In genomic region chrX:47579537-47579936, GRCh38 we compare ENCODE assay signal across 11 cellular contexts. TPM values are rescaled to one million over a fixed set of nuclear protein-coding genes. Genes with fewer than 3 reads are reported as not detected.
DNase-seq lines count a peak whose midpoint lies in the region; ATAC-seq, FAIRE-seq and TF ChIP-seq lines count a peak whose summit lies in the region.
"Had no signal": no experiment of that assay in that cellular context is flagged by ENCODE, and none has a peak within 500 bp of the region (broad histone marks: within the 10 kb centered on the region; RNA-seq: fewer than 3 reads in every experiment).

No MANE protein-coding gene starts in this region.

- intact Hi-C loops in activated CD4-positive, alpha-beta memory T cell treated with anti-CD3 and anti-CD28 coated beads for 36 hours (cut with micrococcal nuclease): loop anchor here (1.0 kb wide), 1 partner anchor 18 kb away; the partner anchor contains the start of gene ARAF
- intact Hi-C loops in HepG2 (cut with micrococcal nuclease; ENCODE audit: unreplicated experiment): no loop called here

- no peak for TF ChIP-seq CTCF in HepG2 (CRISPR knock-in tag; IDR thresholded peaks at IDR 0.05)

- H3K4me2 ChIP-seq in GM23248 (ENCODE audit: unreplicated experiment): no peak overlapping the region
- peak overlapping the region; percentile 47; the same call in 1 of the 2 replicates for H3K4me2 ChIP-seq in HepG2 (ENCODE audit: low read depth, low read length)

- H3K4me3 ChIP-seq in GM23248: 0 out of 2 replicates have a peak overlapping the region, but pooled peaks have one; percentile 26
- peak overlapping the region in 1 of 3 experiments; percentile 37; a peak in 1 of 6 replicates for H3K4me3 ChIP-seq in HepG2 (replicated peaks in 1 of 3; ENCODE audit: insufficient read depth in 1 of 3, low read depth in 2 of 3, low read length in 3 of 3)

- no TSS peak for BruUV-seq in HepG2 (replicated peaks; lab: Mats Ljungman, UMichigan)

- H3K36me3 ChIP-seq in GM23248 (ENCODE audit: low read depth) (no peaks in the 10 kb centered on the region; the same call in 1 of the 2 replicates), HepG2 (replicated peaks in 1 of 2; ENCODE audit: control insufficient read depth in 1 of 2, insufficient read depth in 2 of 2, low read length in 2 of 2) (no peaks in the 10 kb centered on the region)

- in situ Hi-C loops in GM23248 (cut with MboI) (no loop called here), HepG2 (cut with HindIII; ENCODE audit: extremely low pct_ligation_motif_present, low pct_unique_long_range_greater_than_20kb) (no loop called here)

- FAIRE-seq in HepG2 (lab: Jason Lieb, UNC): no peak

- no peaks in the 10 kb centered on the region for H3K27me3 Mint-ChIP-seq in activated CD4-positive, alpha-beta memory T cell treated with anti-CD3 and anti-CD28 coated beads for 36 hours
- H3K27me3 Mint-ChIP-seq in immature natural killer cell (ENCODE audit: low read depth in 3 of 3): peaks cover 0 to 7% (median 4%) of the 10 kb centered on the region in 3 donors

- H3K27me3 ChIP-seq in GM23248 (replicated peaks; ENCODE audit: insufficient read depth) (no peaks in the 10 kb centered on the region), HepG2 (ENCODE audit: control insufficient read depth in 1 of 2, insufficient read depth in 2 of 2, low read length in 2 of 2) (no peaks in the 10 kb centered on the region; a peak in 2 of 5 replicates)

- no peaks in the 10 kb centered on the region for H3K9me3 Mint-ChIP-seq in activated CD4-positive, alpha-beta memory T cell treated with anti-CD3 and anti-CD28 coated beads for 36 hours
- peaks cover 0 to 2% (median 0%) of the 10 kb centered on the region in 6 donors for H3K9me3 Mint-ChIP-seq in immature natural killer cell

- H3K9ac ChIP-seq in GM23248 (peak overlapping the region; percentile 58), HepG2 (ENCODE audit: insufficient read depth, low read depth, low read length) (no peak overlapping the region)

- peaks cover 1% of the 10 kb centered on the region for H3K36me3 Mint-ChIP-seq in activated CD4-positive, alpha-beta memory T cell treated with anti-CD3 and anti-CD28 coated beads for 36 hours
- no peaks in the 10 kb centered on the region for H3K36me3 Mint-ChIP-seq in immature natural killer cell

- TF ChIP-seq EP300 in HepG2 (IDR thresholded peaks at IDR 0.05; ENCODE audit: low read depth in 2 of 2, low read length in 2 of 2) (no peak), HepG2 (CRISPR knock-in tag; IDR thresholded peaks at IDR 0.05; ENCODE audit: borderline replicate concordance) (no peak)

- ATAC-seq in HepG2 (no peak), GM19035 (IDR thresholded peaks at IDR 0.05; ENCODE audit: unreplicated experiment) (no peak), HG03342 (IDR thresholded peaks at IDR 0.05; ENCODE audit: unreplicated experiment) (no peak), GM21447 (IDR thresholded peaks at IDR 0.05; ENCODE audit: unreplicated experiment) (no peak)

- H3K4me1 ChIP-seq in GM23248 (ENCODE audit: insufficient read depth): 0 out of 2 replicates have a peak, but pooled peaks cover 7% of the 10 kb centered on the region
- H3K4me1 ChIP-seq in HepG2 (ENCODE audit: insufficient read depth, low read length): peaks cover 23% of the 10 kb centered on the region

- no peak for TF ChIP-seq RAD21 in HepG2 (CRISPR knock-in tag; IDR thresholded peaks at IDR 0.05)

- H3K4me1 Mint-ChIP-seq in activated CD4-positive, alpha-beta memory T cell treated with anti-CD3 and anti-CD28 coated beads for 36 hours (ENCODE audit: low read depth): peaks cover 41% of the 10 kb centered on the region
- H3K4me1 Mint-ChIP-seq in immature natural killer cell: peaks cover 28 to 30% of the 10 kb centered on the region in 2 donors

- TF ChIP-seq POLR2A in HepG2 (IDR thresholded peaks at IDR 0.05; ENCODE audit: insufficient read depth in 1 of 2, low read depth in 2 of 2, low read length in 2 of 2): no peak

- peak overlapping the region; percentile 80 for H3K27ac ChIP-seq in GM23248
- H3K27ac ChIP-seq in HepG2 (ENCODE audit: extremely low read length, insufficient read depth, low read length): no peak overlapping the region

- peak overlapping the region; percentile 71 for H3K27ac Mint-ChIP-seq in activated CD4-positive, alpha-beta memory T cell treated with anti-CD3 and anti-CD28 coated beads for 36 hours
- no peak overlapping the region for H3K27ac Mint-ChIP-seq in immature natural killer cell

- peaks cover 23% of the 10 kb centered on the region for H3K79me2 ChIP-seq in GM23248 (ENCODE audit: insufficient read depth)
- no peaks in the 10 kb centered on the region for H3K79me2 ChIP-seq in HepG2 (ENCODE audit: insufficient read depth, low read length)

- H3K9me3 ChIP-seq in GM23248 (ENCODE audit: low read depth) (no peaks in the 10 kb centered on the region), HepG2 (ENCODE audit: low read length) (no peaks in the 10 kb centered on the region)

- WGBS in GM23248 (ENCODE audit: low coverage in 1 of 2, low lambda C conversion rate in 2 of 2, missing lambda C conversion rate in 2 of 2), 2 experiments: 0 to 2% methylated on average over 8 to 9 of the region's 9 CpGs
- WGBS in HepG2 (ENCODE audit: low lambda C conversion rate): 3% methylated on average over 5 of the region's 9 CpGs

- DNase-seq in CD1c-positive myeloid dendritic cell (ENCODE audit: extremely low spot score) (peak; percentile 88), GM23248 (peak; percentile 86), HepG2 (ENCODE audit: low spot score) (no peak), immature natural killer cell (no peak)
- peak; percentile 83 for DNase-seq in activated CD4-positive, alpha-beta memory T cell treated with anti-CD3 and anti-CD28 coated beads for 36 hours
- DNase-seq: activated CD4-positive, CD25-positive, alpha-beta regulatory T cell; NCI-H510A had no signal

- peak overlapping the region; percentile 29 for H3K4me3 Mint-ChIP-seq in activated CD4-positive, alpha-beta memory T cell treated with anti-CD3 and anti-CD28 coated beads for 36 hours
- no peak overlapping the region for H3K4me3 Mint-ChIP-seq in immature natural killer cell

- no peaks in the 10 kb centered on the region for H3K9me2 ChIP-seq in GM23248 (ENCODE audit: insufficient read depth)

- POLR2A ChIA-PET in activated CD4-positive, alpha-beta memory T cell treated with anti-CD3 and anti-CD28 coated beads for 36 hours (lab: Charles Lee): no interaction called here
- POLR2A ChIA-PET in HepG2 (lab: Yijun Ruan, JAX): no interaction called here

- H3F3A ChIP-seq in GM23248 (ENCODE audit: insufficient read depth): peaks cover 15% of the 10 kb centered on the region; the same call in 1 of the 2 replicates

- H2AFZ ChIP-seq in GM23248 (no peak overlapping the region), HepG2 (ENCODE audit: low read length) (no peak overlapping the region)

- H4K20me1 ChIP-seq in GM23248 (ENCODE audit: insufficient read depth) (no peaks in the 10 kb centered on the region), HepG2 (ENCODE audit: insufficient read depth, low read length) (no peaks in the 10 kb centered on the region)

- CTCF ChIA-PET in activated CD4-positive, alpha-beta memory T cell treated with anti-CD3 and anti-CD28 coated beads for 36 hours (lab: Charles Lee): no interaction called here
- CTCF ChIA-PET in HepG2 (lab: Yijun Ruan, JAX; ENCODE audit: low intra/inter-chr PET ratio, low total read pairs): no interaction called here

RNA-seq across cellular contexts. Expression of gene TIMP1, which starts 2.7 kb away (rescaled TPM):
- total RNA-seq in GM23248 (2014; rRNA removed; shearing (Covaris generic)): 2,871 and 4,277 TPM in 2 replicates
- 13,908 and 14,059 TPM in 2 replicates for polyA plus RNA-seq in GM23248 (2016; fragmentation: Nextera tagmentation; extraction: Ambion mirVana)
- 10 to 100 TPM; 85.6 to 92.8 TPM for total RNA-seq in activated CD4-positive, alpha-beta memory T cell treated with anti-CD3 and anti-CD28 coated beads for 36 hours
- total RNA-seq in HepG2 (2016; rRNA removed; fragmentation: Illumina TruSeq; extraction: Trizol): 8.2 and 12.3 TPM in 2 replicates
- 7.5 and 7.6 TPM in 2 replicates for total RNA-seq in HepG2 (2016; cell fraction: cytosol; rRNA removed; fragmentation: Illumina TruSeq; extraction: Trizol; ENCODE audit: low read depth)
- 5.4 and 11.4 TPM in 2 replicates for total RNA-seq in HepG2 (2016; cell fraction: insoluble cytoplasmic fraction; rRNA removed; fragmentation: Illumina TruSeq; extraction: Trizol)
- total RNA-seq in HepG2 (2016; cell fraction: membrane; rRNA removed; fragmentation: Illumina TruSeq; extraction: Trizol): 6.6 and 6.7 TPM in 2 replicates
- 13.9 and 15.2 TPM in 2 replicates for total RNA-seq in HepG2 (2016; cell fraction: nucleus; rRNA removed; fragmentation: Illumina TruSeq; extraction: Trizol)
- 45.8 and 51.0 TPM in 2 replicates for polyA plus RNA-seq in HepG2 (2011; rRNA removed)
- 45.7 and 69.7 TPM in 2 replicates for polyA plus RNA-seq in HepG2 (2011; cell fraction: cytosol; rRNA removed)
- 15.0 and 23.0 TPM in 2 replicates for polyA plus RNA-seq in HepG2 (2011; cell fraction: nucleus; rRNA removed)
- 12.6 and 21.9 TPM in 2 replicates for polyA plus RNA-seq in HepG2 (2012)
- 20.5 and 24.5 TPM in 2 replicates for polyA plus RNA-seq in HepG2 (2016; cell fraction: cytosol; fragmentation: Illumina TruSeq; extraction: Trizol; ENCODE audit: low read depth)
- 16.0 and 16.1 TPM in 2 replicates for polyA plus RNA-seq in HepG2 (2016; cell fraction: insoluble cytoplasmic fraction; fragmentation: Illumina TruSeq; extraction: Trizol; ENCODE audit: low read depth)
- polyA plus RNA-seq in HepG2 (2016; cell fraction: membrane; fragmentation: Illumina TruSeq; extraction: Trizol; ENCODE audit: low read depth): 15.8 and 15.9 TPM in 2 replicates
- 41.3 and 42.2 TPM in 2 replicates for polyA plus RNA-seq in HepG2 (2016; cell fraction: nucleus; fragmentation: Illumina TruSeq; extraction: Trizol; ENCODE audit: insufficient read depth, low read depth)
- polyA minus RNA-seq in HepG2 (2011; rRNA and poly(A)+ RNA removed; ENCODE audit: low replicate concordance): 137 and 721 TPM in 2 replicates
- 29.7 and 39.0 TPM in 2 replicates for polyA minus RNA-seq in HepG2 (2011; cell fraction: cytosol; rRNA and poly(A)+ RNA removed)
- 10.4 and 11.7 TPM in 2 replicates for polyA minus RNA-seq in HepG2 (2011; cell fraction: nucleus; rRNA and poly(A)+ RNA removed)
- 100 to 1,000 TPM; 153 to 275 (median 237) TPM for polyA plus RNA-seq in immature natural killer cell

RNA-seq across cellular contexts. Expression of gene ARAF, which starts 18.5 kb away (rescaled TPM):
- total RNA-seq in GM23248 (2014; rRNA removed; shearing (Covaris generic)): 21.4 and 32.0 TPM in 2 replicates
- polyA plus RNA-seq in GM23248 (2016; fragmentation: Nextera tagmentation; extraction: Ambion mirVana) (74.8 and 78.0 TPM in 2 replicates), HepG2 (2011; rRNA removed) (33.1 and 37.3 TPM in 2 replicates), immature natural killer cell (100 to 1,000 TPM in 1 of 3 donors, 10 to 100 TPM in 2; 53.5 to 122 (median 68.5) TPM)
- 10 to 100 TPM; 66.4 to 68.6 TPM for total RNA-seq in activated CD4-positive, alpha-beta memory T cell treated with anti-CD3 and anti-CD28 coated beads for 36 hours
- 15.0 and 18.0 TPM in 2 replicates for total RNA-seq in HepG2 (2016; rRNA removed; fragmentation: Illumina TruSeq; extraction: Trizol)
- 13.7 and 15.0 TPM in 2 replicates for total RNA-seq in HepG2 (2016; cell fraction: cytosol; rRNA removed; fragmentation: Illumina TruSeq; extraction: Trizol; ENCODE audit: low read depth)
- total RNA-seq in HepG2 (2016; cell fraction: insoluble cytoplasmic fraction; rRNA removed; fragmentation: Illumina TruSeq; extraction: Trizol): 12.4 and 19.1 TPM in 2 replicates
- 27.5 and 29.8 TPM in 2 replicates for total RNA-seq in HepG2 (2016; cell fraction: membrane; rRNA removed; fragmentation: Illumina TruSeq; extraction: Trizol)
- 17.5 and 21.2 TPM in 2 replicates for total RNA-seq in HepG2 (2016; cell fraction: nucleus; rRNA removed; fragmentation: Illumina TruSeq; extraction: Trizol)
- polyA plus RNA-seq in HepG2 (2011; cell fraction: cytosol; rRNA removed): 14.7 and 19.5 TPM in 2 replicates
- polyA plus RNA-seq in HepG2 (2011; cell fraction: nucleus; rRNA removed): 73.7 and 100 TPM in 2 replicates
- 21.8 and 22.3 TPM in 2 replicates for polyA plus RNA-seq in HepG2 (2012)
- 22.7 and 24.3 TPM in 2 replicates for polyA plus RNA-seq in HepG2 (2016; cell fraction: cytosol; fragmentation: Illumina TruSeq; extraction: Trizol; ENCODE audit: low read depth)
- 17.2 and 19.2 TPM in 2 replicates for polyA plus RNA-seq in HepG2 (2016; cell fraction: insoluble cytoplasmic fraction; fragmentation: Illumina TruSeq; extraction: Trizol; ENCODE audit: low read depth)
- 34.0 and 37.5 TPM in 2 replicates for polyA plus RNA-seq in HepG2 (2016; cell fraction: membrane; fragmentation: Illumina TruSeq; extraction: Trizol; ENCODE audit: low read depth)
- polyA plus RNA-seq in HepG2 (2016; cell fraction: nucleus; fragmentation: Illumina TruSeq; extraction: Trizol; ENCODE audit: insufficient read depth, low read depth): 48.7 and 51.3 TPM in 2 replicates
- polyA minus RNA-seq in HepG2 (2011; rRNA and poly(A)+ RNA removed; ENCODE audit: low replicate concordance): 42.0 and 212 TPM in 2 replicates
- 14.2 and 23.2 TPM in 2 replicates for polyA minus RNA-seq in HepG2 (2011; cell fraction: cytosol; rRNA and poly(A)+ RNA removed)
- polyA minus RNA-seq in HepG2 (2011; cell fraction: nucleus; rRNA and poly(A)+ RNA removed): 24.6 and 28.8 TPM in 2 replicates

RNA-seq across cellular contexts. Expression of gene SYN1, which starts 40.1 kb away (rescaled TPM):
- not detected in 2 replicates for total RNA-seq in GM23248 (2014; rRNA removed; shearing (Covaris generic))
- polyA plus RNA-seq in GM23248 (2016; fragmentation: Nextera tagmentation; extraction: Ambion mirVana): 0.32 and 0.34 TPM in 2 replicates
- 1 to 10 TPM in 1 of 2 experiments, under 1 TPM in 1; 0.83 to 1.3 TPM for total RNA-seq in activated CD4-positive, alpha-beta memory T cell treated with anti-CD3 and anti-CD28 coated beads for 36 hours
- not detected in 2 replicates for total RNA-seq in HepG2 (2016; rRNA removed; fragmentation: Illumina TruSeq; extraction: Trizol)
- total RNA-seq in HepG2 (2016; cell fraction: cytosol; rRNA removed; fragmentation: Illumina TruSeq; extraction: Trizol; ENCODE audit: low read depth): not detected in 2 replicates
- total RNA-seq in HepG2 (2016; cell fraction: insoluble cytoplasmic fraction; rRNA removed; fragmentation: Illumina TruSeq; extraction: Trizol): not detected in 2 replicates
- not detected in 2 replicates for total RNA-seq in HepG2 (2016; cell fraction: membrane; rRNA removed; fragmentation: Illumina TruSeq; extraction: Trizol)
- total RNA-seq in HepG2 (2016; cell fraction: nucleus; rRNA removed; fragmentation: Illumina TruSeq; extraction: Trizol): not detected in 2 replicates
- not detected in 2 replicates for polyA plus RNA-seq in HepG2 (2011; rRNA removed)
- not detected in 2 replicates for polyA plus RNA-seq in HepG2 (2011; cell fraction: cytosol; rRNA removed)
- polyA plus RNA-seq in HepG2 (2011; cell fraction: nucleus; rRNA removed): not detected in 2 replicates
- polyA plus RNA-seq in HepG2 (2012): not detected in 2 replicates
- polyA plus RNA-seq in HepG2 (2016; cell fraction: cytosol; fragmentation: Illumina TruSeq; extraction: Trizol; ENCODE audit: low read depth): 0.03 and 0.14 TPM in 2 replicates
- not detected in 2 replicates for polyA plus RNA-seq in HepG2 (2016; cell fraction: insoluble cytoplasmic fraction; fragmentation: Illumina TruSeq; extraction: Trizol; ENCODE audit: low read depth)
- 0.08 and 0.29 TPM in 2 replicates for polyA plus RNA-seq in HepG2 (2016; cell fraction: membrane; fragmentation: Illumina TruSeq; extraction: Trizol; ENCODE audit: low read depth)
- not detected in 2 replicates for polyA plus RNA-seq in HepG2 (2016; cell fraction: nucleus; fragmentation: Illumina TruSeq; extraction: Trizol; ENCODE audit: insufficient read depth, low read depth)
- 0.07 TPM in 1 of 2 replicates, not detected in the other for polyA minus RNA-seq in HepG2 (2011; rRNA and poly(A)+ RNA removed; ENCODE audit: low replicate concordance)
- polyA minus RNA-seq in HepG2 (2011; cell fraction: cytosol; rRNA and poly(A)+ RNA removed): not detected in 2 replicates
- not detected in 2 replicates for polyA minus RNA-seq in HepG2 (2011; cell fraction: nucleus; rRNA and poly(A)+ RNA removed)
- under 1 TPM in 1 of 3 donors, not detected in 2; 0.11 TPM for polyA plus RNA-seq in immature natural killer cell
- total RNA-seq: pulmonary artery endothelial cell had no signal

RNA-seq across cellular contexts. Expression of gene CFP, which starts 50.2 kb away (rescaled TPM):
- 1.4 TPM in 1 of 2 replicates, not detected in the other for total RNA-seq in GM23248 (2014; rRNA removed; shearing (Covaris generic))
- polyA plus RNA-seq in GM23248 (2016; fragmentation: Nextera tagmentation; extraction: Ambion mirVana) (0.15 TPM in 1 of 2 replicates, not detected in the other), HepG2 (2011; rRNA removed) (0.01 TPM in 1 of 2 replicates, not detected in the other), immature natural killer cell (10 to 100 TPM in 2 of 3 donors, 1 to 10 TPM in 1; 1.3 to 22.0 (median 13.3) TPM)
- total RNA-seq in activated CD4-positive, alpha-beta memory T cell treated with anti-CD3 and anti-CD28 coated beads for 36 hours: 1 to 10 TPM; 3.4 to 4.4 TPM
- not detected in 2 replicates for total RNA-seq in HepG2 (2016; rRNA removed; fragmentation: Illumina TruSeq; extraction: Trizol)
- not detected in 2 replicates for total RNA-seq in HepG2 (2016; cell fraction: cytosol; rRNA removed; fragmentation: Illumina TruSeq; extraction: Trizol; ENCODE audit: low read depth)
- total RNA-seq in HepG2 (2016; cell fraction: insoluble cytoplasmic fraction; rRNA removed; fragmentation: Illumina TruSeq; extraction: Trizol): not detected in 2 replicates
- not detected in 2 replicates for total RNA-seq in HepG2 (2016; cell fraction: membrane; rRNA removed; fragmentation: Illumina TruSeq; extraction: Trizol)
- total RNA-seq in HepG2 (2016; cell fraction: nucleus; rRNA removed; fragmentation: Illumina TruSeq; extraction: Trizol): 0.31 TPM in 1 of 2 replicates, not detected in the other
- not detected in 2 replicates for polyA plus RNA-seq in HepG2 (2011; cell fraction: cytosol; rRNA removed)
- polyA plus RNA-seq in HepG2 (2011; cell fraction: nucleus; rRNA removed): 0.03 and 0.11 TPM in 2 replicates
- 0.09 TPM in 1 of 2 replicates, not detected in the other for polyA plus RNA-seq in HepG2 (2012)
- polyA plus RNA-seq in HepG2 (2016; cell fraction: cytosol; fragmentation: Illumina TruSeq; extraction: Trizol; ENCODE audit: low read depth): not detected in 2 replicates
- polyA plus RNA-seq in HepG2 (2016; cell fraction: insoluble cytoplasmic fraction; fragmentation: Illumina TruSeq; extraction: Trizol; ENCODE audit: low read depth): not detected in 2 replicates
- polyA plus RNA-seq in HepG2 (2016; cell fraction: membrane; fragmentation: Illumina TruSeq; extraction: Trizol; ENCODE audit: low read depth): not detected in 2 replicates
- polyA plus RNA-seq in HepG2 (2016; cell fraction: nucleus; fragmentation: Illumina TruSeq; extraction: Trizol; ENCODE audit: insufficient read depth, low read depth): not detected in 2 replicates
- polyA minus RNA-seq in HepG2 (2011; rRNA and poly(A)+ RNA removed; ENCODE audit: low replicate concordance): 0.34 and 0.77 TPM in 2 replicates
- polyA minus RNA-seq in HepG2 (2011; cell fraction: cytosol; rRNA and poly(A)+ RNA removed): not detected in 2 replicates
- polyA minus RNA-seq in HepG2 (2011; cell fraction: nucleus; rRNA and poly(A)+ RNA removed): 0.13 TPM in 1 of 2 replicates, not detected in the other

Comparison
In these comparisons a context has a peak if more than half of its experiments do, and no peak if none do; other contexts are left out.
1. DNase-seq: peak in CD1c-positive myeloid dendritic cell (single experiment), GM23248 (single experiment) and activated CD4-positive, alpha-beta memory T cell treated with anti-CD3 and anti-CD28 coated beads for 36 hours (single experiment); none in HepG2 (single experiment) and immature natural killer cell (0 of 3).
2. RNA of gene TIMP1, which starts 2.7 kb away (total RNA-seq): 2,871 to 4,277 TPM in GM23248; 85.6 to 92.8 TPM in activated CD4-positive, alpha-beta memory T cell treated with anti-CD3 and anti-CD28 coated beads for 36 hours and 5.4 to 15.2 TPM in HepG2; every median in the first group is over 10 times any median in the second.